In the genomic region with DNA sequence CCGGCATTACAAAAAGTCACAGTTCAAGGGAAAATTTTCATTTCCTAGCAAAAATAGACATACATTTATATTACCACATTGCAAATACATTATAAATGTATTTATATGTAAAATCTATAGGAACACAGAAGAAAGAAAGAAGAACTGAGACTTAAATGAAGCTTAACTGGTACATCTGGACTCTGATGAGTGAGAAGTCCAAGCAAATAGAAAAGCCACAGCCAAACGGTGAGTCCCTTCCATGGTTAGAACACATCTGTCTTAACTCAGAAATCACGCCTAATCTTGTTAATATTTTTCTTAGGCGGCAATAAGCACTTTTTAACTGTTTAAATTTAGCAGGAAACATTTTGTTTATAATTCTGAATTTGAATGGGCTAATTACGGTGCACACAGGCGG, we compare ENCODE assay signal across 18 cellular contexts. TPM values are rescaled to one million over a fixed set of nuclear protein-coding genes. Genes with fewer than 3 reads are reported as not detected.
DNase-seq lines count a peak whose midpoint lies in the region; ATAC-seq and TF ChIP-seq lines count a peak whose summit lies in the region.
"Had no signal": no experiment of that assay in that cellular context is flagged by ENCODE, and none has a peak within 500 bp of the region (broad histone marks: within the 10 kb centered on the region; RNA-seq: fewer than 3 reads in every experiment).

No MANE protein-coding gene starts in this region.

- DNase-seq in DND-41 (no peak), MV-4-11 (lab: John Stamatoyannopoulos, UW) (peak; percentile 53), mesenteric fat pad (ENCODE audit: low spot score) (no peak)
- no peak for DNase-seq in effector memory CD8-positive, alpha-beta T cell
- no peak for DNase-seq in activated CD8-positive, alpha-beta memory T cell treated with anti-CD3 and anti-CD28 coated beads, Interleukin-2, amount 10 ng/mL, durations not matched to agents 7 days and 5 days
- DNase-seq in activated CD4-positive, alpha-beta T cell treated with anti-CD3 and anti-CD28 coated beads for 1 hour, result no peak
- DNase-seq: DMS79, GF-D8, NCI-H1417, NCI-H1930, NCI-H2171, NCI-H82, SIG-M5 had no signal

- H3K4me2 ChIP-seq in DND-41 (ENCODE audit: insufficient read depth, low read length), result no peak overlapping the region
- H3K4me2 ChIP-seq: KMS-11 had no signal

- H3K4me1 Mint-ChIP-seq in effector memory CD8-positive, alpha-beta T cell (ENCODE audit: low read depth in 2 of 2), result peaks cover 54 to 70% of the 10 kb centered on the region in 2 donors
- H3K4me1 Mint-ChIP-seq in activated CD8-positive, alpha-beta memory T cell treated with anti-CD3 and anti-CD28 coated beads, Interleukin-2, amount 10 ng/mL, durations not matched to agents 7 days and 5 days, result peaks cover 55% of the 10 kb centered on the region

- H3K4me1 ChIP-seq in DND-41 (ENCODE audit: insufficient read depth, low read length), result peaks cover 42% of the 10 kb centered on the region

- CTCF ChIA-PET in activated CD8-positive, alpha-beta memory T cell treated with anti-CD3 and anti-CD28 coated beads, Interleukin-2, amount 10 ng/mL, durations not matched to agents 7 days and 5 days (lab: Charles Lee), result interaction anchor here (0.6 kb wide), 1 partner anchor 58 kb away, joined by 3 read pairs; no protein-coding TSS in a partner anchor

- H3K36me3 ChIP-seq in DND-41 (ENCODE audit: insufficient read depth, low read length), result no peaks in the 10 kb centered on the region

- peaks cover 6 to 8% of the 10 kb centered on the region in 2 donors for H3K9me3 Mint-ChIP-seq in effector memory CD8-positive, alpha-beta T cell
- no peaks in the 10 kb centered on the region for H3K9me3 Mint-ChIP-seq in activated CD8-positive, alpha-beta memory T cell treated with anti-CD3 and anti-CD28 coated beads, Interleukin-2, amount 10 ng/mL, durations not matched to agents 7 days and 5 days (ENCODE audit: low read depth)

- no peak overlapping the region for H3K4me3 ChIP-seq in DND-41 (ENCODE audit: low read depth in 1 of 2, low read length in 2 of 2)

- H3K79me2 ChIP-seq in DND-41 (ENCODE audit: insufficient read depth, low read length), result no peaks in the 10 kb centered on the region

- ATAC-seq in DND-41 (ENCODE audit: insufficient read depth, low read depth) (no peak), HG03135 (IDR thresholded peaks at IDR 0.05; ENCODE audit: unreplicated experiment) (no peak)
- no peak for ATAC-seq in effector memory CD8-positive, alpha-beta T cell (replicated peaks)
- no peak for ATAC-seq in activated CD8-positive, alpha-beta memory T cell treated with anti-CD3 and anti-CD28 coated beads, Interleukin-2, amount 10 ng/mL, durations not matched to agents 7 days and 5 days

- H3K27ac ChIP-seq in DND-41 (ENCODE audit: low read length), result peak overlapping the region; percentile 40
- H3K27ac ChIP-seq: C4-2B, KMS-11 had no signal

- no peak for TF ChIP-seq CTCF in DND-41 (IDR thresholded peaks at IDR 0.05; ENCODE audit: borderline replicate concordance, extremely low read depth, low read length, poor library complexity, severe bottlenecking)

- H3K27ac Mint-ChIP-seq in effector memory CD8-positive, alpha-beta T cell, result peak overlapping the region; percentile 94 to 99
- no peak overlapping the region for H3K27ac Mint-ChIP-seq in activated CD8-positive, alpha-beta memory T cell treated with anti-CD3 and anti-CD28 coated beads, Interleukin-2, amount 10 ng/mL, durations not matched to agents 7 days and 5 days

- no peaks in the 10 kb centered on the region for H3K27me3 ChIP-seq in DND-41 (ENCODE audit: insufficient read depth, low read length, poor library complexity)

- no peaks in the 10 kb centered on the region for H3K27me3 Mint-ChIP-seq in effector memory CD8-positive, alpha-beta T cell
- H3K27me3 Mint-ChIP-seq in activated CD8-positive, alpha-beta memory T cell treated with anti-CD3 and anti-CD28 coated beads, Interleukin-2, amount 10 ng/mL, durations not matched to agents 7 days and 5 days, result no peaks in the 10 kb centered on the region

- H2AFZ ChIP-seq in DND-41 (ENCODE audit: low read depth, low read length), result no peak overlapping the region

- H4K20me1 ChIP-seq in DND-41 (ENCODE audit: insufficient read depth, low read length), result no peaks in the 10 kb centered on the region

- H3K9me3 ChIP-seq in DND-41 (ENCODE audit: insufficient read depth, low read length, severe bottlenecking), result no peaks in the 10 kb centered on the region

- H3K9ac ChIP-seq in DND-41 (ENCODE audit: low read depth, low read length), result no peak overlapping the region
- H3K9ac ChIP-seq: KMS-11 had no signal

- H3K36me3 Mint-ChIP-seq in effector memory CD8-positive, alpha-beta T cell (ENCODE audit: insufficient read depth), result peaks cover 13% of the 10 kb centered on the region
- H3K36me3 Mint-ChIP-seq in activated CD8-positive, alpha-beta memory T cell treated with anti-CD3 and anti-CD28 coated beads, Interleukin-2, amount 10 ng/mL, durations not matched to agents 7 days and 5 days, result peaks cover 48% of the 10 kb centered on the region

- H3K4me3 Mint-ChIP-seq in effector memory CD8-positive, alpha-beta T cell, result peak overlapping the region in 1 of 2 donors; percentile 74
- no peak overlapping the region for H3K4me3 Mint-ChIP-seq in activated CD8-positive, alpha-beta memory T cell treated with anti-CD3 and anti-CD28 coated beads, Interleukin-2, amount 10 ng/mL, durations not matched to agents 7 days and 5 days

RNA-seq across cellular contexts. Expression of a gene that starts 9.4 kb away (rescaled TPM):
- total RNA-seq in activated CD8-positive, alpha-beta memory T cell treated with anti-CD3 and anti-CD28 coated beads, Interleukin-2, amount 10 ng/mL, durations not matched to agents 7 days and 5 days, result 10 to 100 TPM; 13.0 to 30.2 TPM
- 0.39 TPM for total RNA-seq in mesenteric fat pad
- total RNA-seq: NCI-H460, RPMI7951 had no signal

RNA-seq across cellular contexts. Expression of a gene that starts 52.4 kb away (rescaled TPM):
- 100 to 1,000 TPM; 355 to 385 TPM for total RNA-seq in activated CD8-positive, alpha-beta memory T cell treated with anti-CD3 and anti-CD28 coated beads, Interleukin-2, amount 10 ng/mL, durations not matched to agents 7 days and 5 days
- 9.2 TPM for total RNA-seq in mesenteric fat pad

Comparison
In these comparisons a context has a peak if more than half of its experiments do, and no peak if none do; other contexts are left out.
1. RNA of a gene that starts 9.4 kb away (total RNA-seq): 13.0 to 30.2 TPM in activated CD8-positive, alpha-beta memory T cell treated with anti-CD3 and anti-CD28 coated beads, Interleukin-2, amount 10 ng/mL, durations not matched to agents 7 days and 5 days; 0.39 TPM in mesenteric fat pad (single experiment); every median in the first group is over 10 times any median in the second.
2. RNA of a gene that starts 52.4 kb away (total RNA-seq): 355 to 385 TPM in activated CD8-positive, alpha-beta memory T cell treated with anti-CD3 and anti-CD28 coated beads, Interleukin-2, amount 10 ng/mL, durations not matched to agents 7 days and 5 days; 9.2 TPM in mesenteric fat pad (single experiment); every median in the first group is over 10 times any median in the second.